1 cellular context compared by ENCODE assay signal in the genomic region with DNA sequence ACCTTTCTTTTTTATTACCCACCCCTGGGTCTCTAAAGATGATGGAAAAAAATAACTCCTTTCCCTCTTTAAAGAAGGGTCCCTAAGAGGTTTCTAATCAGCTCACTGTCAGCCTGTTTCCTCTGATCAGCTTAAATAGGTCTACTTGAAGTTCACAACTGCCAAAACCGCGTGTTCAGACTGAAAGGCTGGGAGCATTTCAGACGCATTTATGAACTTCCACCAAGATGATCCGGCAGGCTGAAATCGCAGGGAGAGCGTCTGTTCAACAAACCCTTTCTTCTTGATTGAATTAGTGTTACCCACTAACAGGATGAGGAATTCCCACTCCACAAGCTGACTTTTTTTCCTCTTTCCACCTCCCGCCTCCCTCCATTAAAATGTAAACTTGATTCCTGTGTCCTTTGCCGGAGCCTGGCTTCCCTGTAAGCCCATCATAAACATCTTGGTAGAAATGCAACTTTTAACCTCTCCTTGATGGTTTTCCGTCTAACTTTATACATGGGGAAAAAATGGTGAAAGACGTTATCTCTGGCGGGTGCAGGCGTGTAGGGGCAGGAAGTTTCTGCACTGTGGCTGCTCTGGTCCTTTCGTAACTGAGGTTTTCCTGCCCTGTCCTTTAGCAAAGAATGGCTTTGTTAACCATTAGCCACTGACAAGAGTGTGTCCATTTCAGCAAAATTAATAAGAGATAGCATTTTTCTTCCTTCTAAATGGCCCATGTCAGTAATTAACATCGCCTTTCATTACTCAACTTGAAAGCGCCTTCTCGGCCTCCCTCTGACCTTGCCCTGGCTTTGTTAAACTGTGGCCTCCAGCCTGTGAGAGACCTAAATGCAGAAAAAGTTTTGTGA.
TF ChIP-seq lines count a peak whose summit lies in the region.

No MANE protein-coding gene starts in this region.

TF ChIP-seq in HepG2, 621 proteins besides CTCF, POLR2A, EP300 and RAD21 (continued from another document and continues in another):
- TF ChIP-seq HOXA3 (CRISPR knock-in tag; IDR thresholded peaks at IDR 0.05) = peak; percentile 46; the same call in 1 of the 2 replicates
- TF ChIP-seq HMGA1 (CRISPR knock-in tag; conservative IDR thresholded peaks at IDR 0.05) = no peak
- TF ChIP-seq ZNF839 (CRISPR knock-in tag; IDR thresholded peaks at IDR 0.05; ENCODE audit: borderline replicate concordance) = no peak
- TF ChIP-seq, protein P1, sequence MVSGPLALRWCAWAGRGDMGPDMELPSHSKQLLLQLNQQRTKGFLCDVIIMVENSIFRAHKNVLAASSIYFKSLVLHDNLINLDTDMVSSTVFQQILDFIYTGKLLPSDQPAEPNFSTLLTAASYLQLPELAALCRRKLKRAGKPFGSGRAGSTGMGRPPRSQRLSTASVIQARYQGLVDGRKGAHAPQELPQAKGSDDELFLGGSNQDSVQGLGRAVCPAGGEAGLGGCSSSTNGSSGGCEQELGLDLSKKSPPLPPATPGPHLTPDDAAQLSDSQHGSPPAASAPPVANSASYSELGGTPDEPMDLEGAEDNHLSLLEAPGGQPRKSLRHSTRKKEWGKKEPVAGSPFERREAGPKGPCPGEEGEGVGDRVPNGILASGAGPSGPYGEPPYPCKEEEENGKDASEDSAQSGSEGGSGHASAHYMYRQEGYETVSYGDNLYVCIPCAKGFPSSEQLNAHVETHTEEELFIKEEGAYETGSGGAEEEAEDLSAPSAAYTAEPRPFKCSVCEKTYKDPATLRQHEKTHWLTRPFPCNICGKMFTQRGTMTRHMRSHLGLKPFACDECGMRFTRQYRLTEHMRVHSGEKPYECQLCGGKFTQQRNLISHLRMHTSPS (CRISPR knock-in tag; IDR thresholded peaks at IDR 0.05; ENCODE audit: low read depth) = no peak
- TF ChIP-seq, protein P2, sequence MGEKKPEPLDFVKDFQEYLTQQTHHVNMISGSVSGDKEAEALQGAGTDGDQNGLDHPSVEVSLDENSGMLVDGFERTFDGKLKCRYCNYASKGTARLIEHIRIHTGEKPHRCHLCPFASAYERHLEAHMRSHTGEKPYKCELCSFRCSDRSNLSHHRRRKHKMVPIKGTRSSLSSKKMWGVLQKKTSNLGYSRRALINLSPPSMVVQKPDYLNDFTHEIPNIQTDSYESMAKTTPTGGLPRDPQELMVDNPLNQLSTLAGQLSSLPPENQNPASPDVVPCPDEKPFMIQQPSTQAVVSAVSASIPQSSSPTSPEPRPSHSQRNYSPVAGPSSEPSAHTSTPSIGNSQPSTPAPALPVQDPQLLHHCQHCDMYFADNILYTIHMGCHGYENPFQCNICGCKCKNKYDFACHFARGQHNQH (CRISPR knock-in tag; IDR thresholded peaks at IDR 0.05) = 0 out of 2 replicates have a peak, but pooled peaks have one; percentile 35
- TF ChIP-seq MIXL1 (CRISPR knock-in tag; IDR thresholded peaks at IDR 0.05) = peak; percentile 48; the same call in 1 of the 2 replicates
- TF ChIP-seq, protein P3, sequence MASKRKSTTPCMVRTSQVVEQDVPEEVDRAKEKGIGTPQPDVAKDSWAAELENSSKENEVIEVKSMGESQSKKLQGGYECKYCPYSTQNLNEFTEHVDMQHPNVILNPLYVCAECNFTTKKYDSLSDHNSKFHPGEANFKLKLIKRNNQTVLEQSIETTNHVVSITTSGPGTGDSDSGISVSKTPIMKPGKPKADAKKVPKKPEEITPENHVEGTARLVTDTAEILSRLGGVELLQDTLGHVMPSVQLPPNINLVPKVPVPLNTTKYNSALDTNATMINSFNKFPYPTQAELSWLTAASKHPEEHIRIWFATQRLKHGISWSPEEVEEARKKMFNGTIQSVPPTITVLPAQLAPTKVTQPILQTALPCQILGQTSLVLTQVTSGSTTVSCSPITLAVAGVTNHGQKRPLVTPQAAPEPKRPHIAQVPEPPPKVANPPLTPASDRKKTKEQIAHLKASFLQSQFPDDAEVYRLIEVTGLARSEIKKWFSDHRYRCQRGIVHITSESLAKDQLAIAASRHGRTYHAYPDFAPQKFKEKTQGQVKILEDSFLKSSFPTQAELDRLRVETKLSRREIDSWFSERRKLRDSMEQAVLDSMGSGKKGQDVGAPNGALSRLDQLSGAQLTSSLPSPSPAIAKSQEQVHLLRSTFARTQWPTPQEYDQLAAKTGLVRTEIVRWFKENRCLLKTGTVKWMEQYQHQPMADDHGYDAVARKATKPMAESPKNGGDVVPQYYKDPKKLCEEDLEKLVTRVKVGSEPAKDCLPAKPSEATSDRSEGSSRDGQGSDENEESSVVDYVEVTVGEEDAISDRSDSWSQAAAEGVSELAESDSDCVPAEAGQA (IDR thresholded peaks at IDR 0.05; ENCODE audit: low read depth) = no peak
- TF ChIP-seq, protein P3 (CRISPR knock-in tag; IDR thresholded peaks at IDR 0.05; ENCODE audit: borderline replicate concordance) = no peak
- TF ChIP-seq HNRNPUL1 (IDR thresholded peaks at IDR 0.05; ENCODE audit: low read depth, low read length) = no peak
- no peak for TF ChIP-seq ZNF20 (CRISPR knock-in tag; IDR thresholded peaks at IDR 0.05)
- TF ChIP-seq ZNF205 (CRISPR knock-in tag; IDR thresholded peaks at IDR 0.05) = no peak
- 0 out of 2 replicates have a peak, but pooled peaks have one; percentile 8 for TF ChIP-seq RXRB (CRISPR knock-in tag; IDR thresholded peaks at IDR 0.05; ENCODE audit: borderline replicate concordance)
- TF ChIP-seq, protein P4, sequence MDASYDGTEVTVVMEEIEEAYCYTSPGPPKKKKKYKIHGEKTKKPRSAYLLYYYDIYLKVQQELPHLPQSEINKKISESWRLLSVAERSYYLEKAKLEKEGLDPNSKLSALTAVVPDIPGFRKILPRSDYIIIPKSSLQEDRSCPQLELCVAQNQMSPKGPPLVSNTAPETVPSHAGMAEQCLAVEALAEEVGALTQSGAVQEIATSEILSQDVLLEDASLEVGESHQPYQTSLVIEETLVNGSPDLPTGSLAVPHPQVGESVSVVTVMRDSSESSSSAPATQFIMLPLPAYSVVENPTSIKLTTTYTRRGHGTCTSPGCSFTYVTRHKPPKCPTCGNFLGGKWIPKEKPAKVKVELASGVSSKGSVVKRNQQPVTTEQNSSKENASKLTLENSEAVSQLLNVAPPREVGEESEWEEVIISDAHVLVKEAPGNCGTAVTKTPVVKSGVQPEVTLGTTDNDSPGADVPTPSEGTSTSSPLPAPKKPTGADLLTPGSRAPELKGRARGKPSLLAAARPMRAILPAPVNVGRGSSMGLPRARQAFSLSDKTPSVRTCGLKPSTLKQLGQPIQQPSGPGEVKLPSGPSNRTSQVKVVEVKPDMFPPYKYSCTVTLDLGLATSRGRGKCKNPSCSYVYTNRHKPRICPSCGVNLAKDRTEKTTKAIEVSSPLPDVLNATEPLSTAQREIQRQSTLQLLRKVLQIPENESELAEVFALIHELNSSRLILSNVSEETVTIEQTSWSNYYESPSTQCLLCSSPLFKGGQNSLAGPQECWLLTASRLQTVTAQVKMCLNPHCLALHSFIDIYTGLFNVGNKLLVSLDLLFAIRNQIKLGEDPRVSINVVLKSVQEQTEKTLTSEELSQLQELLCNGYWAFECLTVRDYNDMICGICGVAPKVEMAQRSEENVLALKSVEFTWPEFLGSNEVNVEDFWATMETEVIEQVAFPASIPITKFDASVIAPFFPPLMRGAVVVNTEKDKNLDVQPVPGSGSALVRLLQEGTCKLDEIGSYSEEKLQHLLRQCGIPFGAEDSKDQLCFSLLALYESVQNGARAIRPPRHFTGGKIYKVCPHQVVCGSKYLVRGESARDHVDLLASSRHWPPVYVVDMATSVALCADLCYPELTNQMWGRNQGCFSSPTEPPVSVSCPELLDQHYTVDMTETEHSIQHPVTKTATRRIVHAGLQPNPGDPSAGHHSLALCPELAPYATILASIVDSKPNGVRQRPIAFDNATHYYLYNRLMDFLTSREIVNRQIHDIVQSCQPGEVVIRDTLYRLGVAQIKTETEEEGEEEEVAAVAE (CRISPR knock-in tag; IDR thresholded peaks at IDR 0.05; ENCODE audit: borderline replicate concordance) = no peak
- TF ChIP-seq FOXA1 (IDR thresholded peaks at IDR 0.05) = no peak
- TF ChIP-seq FOXA1 (CRISPR knock-in tag; IDR thresholded peaks at IDR 0.05) = no peak
- peak; percentile 19; the same call in 1 of the 2 replicates for TF ChIP-seq MED1 (CRISPR knock-in tag; IDR thresholded peaks at IDR 0.05)
- TF ChIP-seq TBP (CRISPR knock-in tag; IDR thresholded peaks at IDR 0.05) = no peak
- no peak for TF ChIP-seq ELF4 (CRISPR knock-in tag; IDR thresholded peaks at IDR 0.05; ENCODE audit: borderline replicate concordance)
- no peak for TF ChIP-seq ZSCAN31 (CRISPR knock-in tag; IDR thresholded peaks at IDR 0.05; ENCODE audit: low read depth)
- peak; percentile 64 for TF ChIP-seq GATAD2A (CRISPR knock-in tag; IDR thresholded peaks at IDR 0.05)
- TF ChIP-seq PCBP2 (optimal IDR thresholded peaks at IDR 0.05; ENCODE audit: low read depth, low read length, poor library complexity, severe bottlenecking) = no peak
- TF ChIP-seq KMT2B (CRISPR knock-in tag; IDR thresholded peaks at IDR 0.05) = no peak
- no peak for TF ChIP-seq ZNF749 (CRISPR knock-in tag; IDR thresholded peaks at IDR 0.05; ENCODE audit: borderline replicate concordance)
- no peak for TF ChIP-seq TGIF2 (CRISPR knock-in tag; IDR thresholded peaks at IDR 0.05)
- TF ChIP-seq XRCC5 (optimal IDR thresholded peaks at IDR 0.05; ENCODE audit: low read length) = peak; percentile 45
- no peak for TF ChIP-seq ZNF235 (CRISPR knock-in tag; IDR thresholded peaks at IDR 0.05; ENCODE audit: borderline replicate concordance)
- TF ChIP-seq MZF1 (CRISPR knock-in tag; IDR thresholded peaks at IDR 0.05; ENCODE audit: borderline replicate concordance) = no peak
- TF ChIP-seq KMT2A (CRISPR knock-in tag; IDR thresholded peaks at IDR 0.05) = 0 out of 2 replicates have a peak, but pooled peaks have one; percentile 14
- peak; percentile 31; the same call in 1 of the 2 replicates for TF ChIP-seq PHF21A (CRISPR knock-in tag; IDR thresholded peaks at IDR 0.05)
- TF ChIP-seq, protein P5, sequence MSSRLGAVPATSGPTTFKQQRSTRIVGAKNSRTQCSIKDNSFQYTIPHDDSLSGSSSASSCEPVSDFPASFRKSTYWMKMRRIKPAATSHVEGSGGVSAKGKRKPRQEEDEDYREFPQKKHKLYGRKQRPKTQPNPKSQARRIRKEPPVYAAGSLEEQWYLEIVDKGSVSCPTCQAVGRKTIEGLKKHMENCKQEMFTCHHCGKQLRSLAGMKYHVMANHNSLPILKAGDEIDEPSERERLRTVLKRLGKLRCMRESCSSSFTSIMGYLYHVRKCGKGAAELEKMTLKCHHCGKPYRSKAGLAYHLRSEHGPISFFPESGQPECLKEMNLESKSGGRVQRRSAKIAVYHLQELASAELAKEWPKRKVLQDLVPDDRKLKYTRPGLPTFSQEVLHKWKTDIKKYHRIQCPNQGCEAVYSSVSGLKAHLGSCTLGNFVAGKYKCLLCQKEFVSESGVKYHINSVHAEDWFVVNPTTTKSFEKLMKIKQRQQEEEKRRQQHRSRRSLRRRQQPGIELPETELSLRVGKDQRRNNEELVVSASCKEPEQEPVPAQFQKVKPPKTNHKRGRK (CRISPR knock-in tag; IDR thresholded peaks at IDR 0.05) = 0 out of 2 replicates have a peak, but pooled peaks have one; percentile 25
- no peak for TF ChIP-seq BHLHE40 (IDR thresholded peaks at IDR 0.05; ENCODE audit: low read length)
- TF ChIP-seq NRL (CRISPR knock-in tag; IDR thresholded peaks at IDR 0.05; ENCODE audit: borderline replicate concordance) = no peak
- no peak for TF ChIP-seq ZNF180 (CRISPR knock-in tag; IDR thresholded peaks at IDR 0.05; ENCODE audit: borderline replicate concordance, low read depth)
- TF ChIP-seq, protein P6, sequence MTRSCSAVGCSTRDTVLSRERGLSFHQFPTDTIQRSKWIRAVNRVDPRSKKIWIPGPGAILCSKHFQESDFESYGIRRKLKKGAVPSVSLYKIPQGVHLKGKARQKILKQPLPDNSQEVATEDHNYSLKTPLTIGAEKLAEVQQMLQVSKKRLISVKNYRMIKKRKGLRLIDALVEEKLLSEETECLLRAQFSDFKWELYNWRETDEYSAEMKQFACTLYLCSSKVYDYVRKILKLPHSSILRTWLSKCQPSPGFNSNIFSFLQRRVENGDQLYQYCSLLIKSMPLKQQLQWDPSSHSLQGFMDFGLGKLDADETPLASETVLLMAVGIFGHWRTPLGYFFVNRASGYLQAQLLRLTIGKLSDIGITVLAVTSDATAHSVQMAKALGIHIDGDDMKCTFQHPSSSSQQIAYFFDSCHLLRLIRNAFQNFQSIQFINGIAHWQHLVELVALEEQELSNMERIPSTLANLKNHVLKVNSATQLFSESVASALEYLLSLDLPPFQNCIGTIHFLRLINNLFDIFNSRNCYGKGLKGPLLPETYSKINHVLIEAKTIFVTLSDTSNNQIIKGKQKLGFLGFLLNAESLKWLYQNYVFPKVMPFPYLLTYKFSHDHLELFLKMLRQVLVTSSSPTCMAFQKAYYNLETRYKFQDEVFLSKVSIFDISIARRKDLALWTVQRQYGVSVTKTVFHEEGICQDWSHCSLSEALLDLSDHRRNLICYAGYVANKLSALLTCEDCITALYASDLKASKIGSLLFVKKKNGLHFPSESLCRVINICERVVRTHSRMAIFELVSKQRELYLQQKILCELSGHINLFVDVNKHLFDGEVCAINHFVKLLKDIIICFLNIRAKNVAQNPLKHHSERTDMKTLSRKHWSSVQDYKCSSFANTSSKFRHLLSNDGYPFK (CRISPR knock-in tag; IDR thresholded peaks at IDR 0.05; ENCODE audit: borderline replicate concordance) = no peak
- no peak for TF ChIP-seq NONO (IDR thresholded peaks at IDR 0.05)
- TF ChIP-seq NONO (CRISPR knock-in tag; conservative IDR thresholded peaks at IDR 0.05) = no peak
- no peak for TF ChIP-seq TOE1 (CRISPR knock-in tag; IDR thresholded peaks at IDR 0.05)
- no peak for TF ChIP-seq ZNF34 (CRISPR knock-in tag; IDR thresholded peaks at IDR 0.05; ENCODE audit: borderline replicate concordance)
- TF ChIP-seq AGO1 (IDR thresholded peaks at IDR 0.05; ENCODE audit: low read depth, low read length, poor library complexity, severe bottlenecking) = no peak
- TF ChIP-seq DR1 (CRISPR knock-in tag; IDR thresholded peaks at IDR 0.05) = peak; percentile 44; the same call in 1 of the 2 replicates
- peak; percentile 36; the same call in 1 of the 2 replicates for TF ChIP-seq SALL1 (CRISPR knock-in tag; IDR thresholded peaks at IDR 0.05)
